In the genomic region with DNA sequence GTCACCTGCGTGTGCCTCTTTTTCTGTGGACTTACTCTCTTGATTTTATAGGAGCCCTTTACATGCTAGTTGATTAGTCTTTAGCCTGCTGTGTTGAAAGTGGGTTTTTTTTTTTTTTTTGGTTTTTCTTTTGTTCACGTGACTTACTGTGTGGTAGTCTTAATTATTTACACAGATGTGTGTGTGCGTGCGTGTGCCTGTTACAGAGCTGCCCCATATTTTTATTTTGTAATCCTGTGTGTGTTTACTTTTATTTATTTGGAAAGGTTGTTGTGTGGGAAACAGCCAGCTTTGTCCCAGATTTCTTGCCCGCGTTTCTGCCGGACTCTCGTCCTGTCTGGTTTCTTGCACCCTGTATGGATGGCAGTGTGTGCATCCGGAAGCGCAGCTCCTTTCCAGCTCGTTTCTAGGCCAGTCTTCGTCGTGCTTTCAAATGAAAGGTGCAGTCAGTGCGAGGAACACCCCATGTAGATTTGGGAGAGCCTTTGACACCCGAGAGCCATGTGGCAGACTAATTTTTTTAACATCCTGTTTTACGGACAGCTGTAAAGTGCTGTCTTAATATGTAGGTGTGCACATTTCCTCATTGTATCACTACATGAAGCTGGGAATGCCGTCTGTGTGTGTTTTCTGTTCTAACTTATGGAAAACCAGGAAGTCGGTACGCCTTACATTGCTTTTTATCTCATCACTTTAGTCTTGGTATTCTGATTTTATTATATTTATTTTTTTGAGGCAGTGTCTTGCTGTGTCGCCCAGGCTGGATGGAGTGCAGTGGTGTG, we compare ENCODE assay signal across 28 cellular contexts. TPM values are rescaled to one million over a fixed set of nuclear protein-coding genes. Genes with fewer than 3 reads are reported as not detected.
DNase-seq lines count a peak whose midpoint lies in the region; ATAC-seq, FAIRE-seq and TF ChIP-seq lines count a peak whose summit lies in the region.
"Had no signal": no experiment of that assay in that cellular context is flagged by ENCODE, and none has a peak within 500 bp of the region (broad histone marks: within the 10 kb centered on the region; RNA-seq: fewer than 3 reads in every experiment).

No MANE protein-coding gene starts in this region.

- H3K36me3 Mint-ChIP-seq in T-helper 2 cell treated with Interferon-gamma antibody and Interleukin-4, amounts not matched to agents 5 μg/mL and 100 μg/mL, for 36 hours (ENCODE audit: low read depth), result peaks cover 21% of the 10 kb centered on the region

- H3K9me3 ChIP-seq in liver (ENCODE audit: control insufficient read depth in 4 of 4, low read length in 3 of 4) (no peaks in the 10 kb centered on the region), HepG2 (ENCODE audit: low read length) (no peaks in the 10 kb centered on the region), mucosa of descending colon (no peaks in the 10 kb centered on the region)
- H3K9me3 ChIP-seq: BE2C, colonic mucosa, prostate gland had no signal

- no peak overlapping the region for H2AFZ ChIP-seq in HepG2 (ENCODE audit: low read length)

- no peaks in the 10 kb centered on the region for H3K79me2 ChIP-seq in HepG2 (ENCODE audit: insufficient read depth, low read length)

- FAIRE-seq in HepG2 (lab: Jason Lieb, UNC), result no peak
- FAIRE-seq: endometrium, H54, islet of Langerhans had no signal

- H3K4me3 ChIP-seq in liver (ENCODE audit: low read depth in 1 of 3, low read length in 3 of 3), result no peak overlapping the region
- no peak overlapping the region for H3K4me3 ChIP-seq in HepG2 (replicated peaks in 1 of 3; ENCODE audit: insufficient read depth in 1 of 3, low read depth in 2 of 3, low read length in 3 of 3)
- H3K4me3 ChIP-seq in mucosa of descending colon, result no peak overlapping the region
- H3K4me3 ChIP-seq: colonic mucosa, prostate gland had no signal

- DNase-seq in T-helper 2 cell treated with Interferon-gamma antibody and Interleukin-4, amounts not matched to agents 5 μg/mL and 100 μg/mL, for 36 hours (ENCODE audit: low spot score), result no peak
- DNase-seq in T-helper 2 cell, result no peak
- no peak for DNase-seq in HepG2 (ENCODE audit: low spot score)
- DNase-seq in mucosa of descending colon, result peak in 1 of 3 donors; percentile 14
- no peak for DNase-seq in middle frontal gyrus (ENCODE audit: extremely low spot score, low spot score)
- DNase-seq in A172 (ENCODE audit: low spot score), result no peak
- no peak for DNase-seq in dedifferentiated amniotic fluid mesenchymal stem cell (ENCODE audit: extremely low spot score)
- DNase-seq: activated CD8-positive, alpha-beta T cell treated with anti-CD3 and anti-CD28 coated beads for 36 hours; BE2C; brain microvascular endothelial cell; Calu3; colonic mucosa; EL; hippocampal formation; naive thymus-derived CD4-positive, alpha-beta T cell; NCI-H1048; NCI-H1930; NCI-H2227 treated with DMSO at 0.1 percent for 48 hours; NCI-H774; stimulated activated CD4-positive, alpha-beta T cell treated with anti-CD3 and anti-CD28 coated beads, Interleukin-4, amount 100 ng/mL, for 1 hour had no signal

- H3K36me3 ChIP-seq in liver (ENCODE audit: control insufficient read depth in 4 of 4, insufficient read depth in 3 of 4, low read depth in 1 of 4, low read length in 3 of 4), result peaks cover 0 to 7% (median 1%) of the 10 kb centered on the region in 4 donors
- peaks cover 13 to 46% of the 10 kb centered on the region in 2 experiments for H3K36me3 ChIP-seq in HepG2 (replicated peaks in 1 of 2; ENCODE audit: control insufficient read depth in 1 of 2, insufficient read depth in 2 of 2, low read length in 2 of 2)
- H3K36me3 ChIP-seq in mucosa of descending colon (ENCODE audit: low read depth), result no peaks in the 10 kb centered on the region
- H3K36me3 ChIP-seq: colonic mucosa, prostate gland had no signal

- TF ChIP-seq POLR2A in HepG2 (IDR thresholded peaks at IDR 0.05; ENCODE audit: insufficient read depth in 1 of 2, low read depth in 2 of 2, low read length in 2 of 2), result no peak

- ATAC-seq in HepG2 (no peak), mucosa of descending colon (peak; percentile 78)
- ATAC-seq: activated CD8-positive, alpha-beta T cell treated with anti-CD3 and anti-CD28 coated beads for 36 hours; naive thymus-derived CD4-positive, alpha-beta T cell; Right ventricle myocardium inferior had no signal

- no peaks in the 10 kb centered on the region for H3K9me3 Mint-ChIP-seq in T-helper 2 cell treated with Interferon-gamma antibody and Interleukin-4, amounts not matched to agents 5 μg/mL and 100 μg/mL, for 36 hours
- H3K9me3 Mint-ChIP-seq: activated CD8-positive, alpha-beta T cell treated with anti-CD3 and anti-CD28 coated beads for 36 hours; naive thymus-derived CD4-positive, alpha-beta T cell; stimulated activated naive CD8-positive, alpha-beta T cell treated with anti-CD3 and anti-CD28 coated beads, Interleukin-15, Interleukin-2, amounts not matched to agents 100 ng/mL and 50 ng/mL, for 24 hours had no signal

- no peaks in the 10 kb centered on the region for H4K20me1 ChIP-seq in HepG2 (ENCODE audit: insufficient read depth, low read length)

- H3K27me3 Mint-ChIP-seq in T-helper 2 cell treated with Interferon-gamma antibody and Interleukin-4, amounts not matched to agents 5 μg/mL and 100 μg/mL, for 36 hours (ENCODE audit: low read depth), result no peaks in the 10 kb centered on the region
- H3K27me3 Mint-ChIP-seq: activated CD8-positive, alpha-beta T cell treated with anti-CD3 and anti-CD28 coated beads for 36 hours; naive thymus-derived CD4-positive, alpha-beta T cell; stimulated activated naive CD8-positive, alpha-beta T cell treated with anti-CD3 and anti-CD28 coated beads, Interleukin-15, Interleukin-2, amounts not matched to agents 100 ng/mL and 50 ng/mL, for 24 hours had no signal

- no TSS peak for BruUV-seq in HepG2 (replicated peaks; lab: Mats Ljungman, UMichigan)

- peak overlapping the region; percentile 36 for H3K27ac Mint-ChIP-seq in T-helper 2 cell treated with Interferon-gamma antibody and Interleukin-4, amounts not matched to agents 5 μg/mL and 100 μg/mL, for 36 hours
- H3K27ac Mint-ChIP-seq: activated CD8-positive, alpha-beta T cell treated with anti-CD3 and anti-CD28 coated beads for 36 hours; stimulated activated naive CD8-positive, alpha-beta T cell treated with anti-CD3 and anti-CD28 coated beads, Interleukin-15, Interleukin-2, amounts not matched to agents 100 ng/mL and 50 ng/mL, for 24 hours had no signal

- peaks cover 29% of the 10 kb centered on the region for H3K4me1 Mint-ChIP-seq in T-helper 2 cell treated with Interferon-gamma antibody and Interleukin-4, amounts not matched to agents 5 μg/mL and 100 μg/mL, for 36 hours (ENCODE audit: low read depth)

- TF ChIP-seq EP300 in HepG2 (IDR thresholded peaks at IDR 0.05; ENCODE audit: low read depth in 2 of 2, low read length in 2 of 2), result no peak
- no peak for TF ChIP-seq EP300 in HepG2 (CRISPR knock-in tag; IDR thresholded peaks at IDR 0.05; ENCODE audit: borderline replicate concordance)

- H3K4me3 Mint-ChIP-seq in T-helper 2 cell treated with Interferon-gamma antibody and Interleukin-4, amounts not matched to agents 5 μg/mL and 100 μg/mL, for 36 hours, result no peak overlapping the region
- H3K4me3 Mint-ChIP-seq: activated CD8-positive, alpha-beta T cell treated with anti-CD3 and anti-CD28 coated beads for 36 hours; naive thymus-derived CD4-positive, alpha-beta T cell; stimulated activated naive CD8-positive, alpha-beta T cell treated with anti-CD3 and anti-CD28 coated beads, Interleukin-15, Interleukin-2, amounts not matched to agents 100 ng/mL and 50 ng/mL, for 24 hours had no signal

- CTCF ChIA-PET in HepG2 (lab: Yijun Ruan, JAX; ENCODE audit: low intra/inter-chr PET ratio, low total read pairs), result no interaction called here

- no peak overlapping the region for H3K4me2 ChIP-seq in HepG2 (ENCODE audit: low read depth, low read length)

- intact Hi-C loops in HepG2 (cut with micrococcal nuclease; ENCODE audit: unreplicated experiment) (no loop called here), mucosa of descending colon (cut with DNase I, micrococcal nuclease) (no loop called here)

- H3K27me3 ChIP-seq in liver (ENCODE audit: control insufficient read depth in 4 of 4, insufficient read depth in 4 of 4, low read length in 3 of 4), result no peaks in the 10 kb centered on the region
- no peaks in the 10 kb centered on the region for H3K27me3 ChIP-seq in HepG2 (ENCODE audit: control insufficient read depth in 1 of 2, insufficient read depth in 2 of 2, low read length in 2 of 2)
- H3K27me3 ChIP-seq: BE2C, brain microvascular endothelial cell, colonic mucosa had no signal

- H3K9ac ChIP-seq in liver (ENCODE audit: low read depth in 1 of 2, low read length in 2 of 2) (no peak overlapping the region), HepG2 (ENCODE audit: insufficient read depth, low read depth, low read length) (no peak overlapping the region)

- 72% methylated on average over 20 of the region's 20 CpGs for WGBS in liver
- WGBS in HepG2 (ENCODE audit: low lambda C conversion rate), result 98% methylated on average over 20 of the region's 20 CpGs

- no peak for TF ChIP-seq CTCF in liver (IDR thresholded peaks at IDR 0.05; ENCODE audit: low read depth, low read length, missing input control)
- TF ChIP-seq CTCF in HepG2 (CRISPR knock-in tag; IDR thresholded peaks at IDR 0.05), result no peak
- TF ChIP-seq CTCF in mucosa of descending colon (IDR thresholded peaks at IDR 0.05), result no peak

- no peak for TF ChIP-seq RAD21 in liver (IDR thresholded peaks at IDR 0.05)
- no peak for TF ChIP-seq RAD21 in HepG2 (CRISPR knock-in tag; IDR thresholded peaks at IDR 0.05)

- in situ Hi-C loops in HepG2 (cut with HindIII; ENCODE audit: extremely low pct_ligation_motif_present, low pct_unique_long_range_greater_than_20kb), result no loop called here

- no peak overlapping the region for H3K27ac ChIP-seq in liver (ENCODE audit: low read depth in 1 of 2, low read length in 2 of 2)
- H3K27ac ChIP-seq in HepG2 (ENCODE audit: extremely low read length, insufficient read depth, low read length), result no peak overlapping the region
- H3K27ac ChIP-seq: 22Rv1, brain microvascular endothelial cell, colonic mucosa, prostate gland had no signal

- POLR2A ChIA-PET in HepG2 (lab: Yijun Ruan, JAX), result no interaction called here

- H3K4me1 ChIP-seq in liver (ENCODE audit: control insufficient read depth in 4 of 4, insufficient read depth in 4 of 4, low read length in 3 of 4), result peaks cover 0 to 11% (median 5%) of the 10 kb centered on the region in 4 donors
- H3K4me1 ChIP-seq in HepG2 (ENCODE audit: insufficient read depth, low read length), result no peaks in the 10 kb centered on the region
- H3K4me1 ChIP-seq in mucosa of descending colon (ENCODE audit: low read depth), result no peaks in the 10 kb centered on the region
- H3K4me1 ChIP-seq: BE2C, colonic mucosa, prostate gland had no signal

RNA-seq across cellular contexts. Expression of gene DNAJB6, which starts 55.6 kb away (rescaled TPM):
- 10 to 100 TPM; 44.0 to 46.6 TPM for total RNA-seq in liver
- polyA plus RNA-seq in liver, result 10 to 100 TPM; 26.5 to 40.8 TPM
- 53.9 and 72.9 TPM in 2 replicates for total RNA-seq in HepG2 (2016; rRNA removed; fragmentation: Illumina TruSeq; extraction: Trizol)
- 51.7 and 58.5 TPM in 2 replicates for total RNA-seq in HepG2 (2016; cell fraction: cytosol; rRNA removed; fragmentation: Illumina TruSeq; extraction: Trizol; ENCODE audit: low read depth)
- total RNA-seq in HepG2 (2016; cell fraction: insoluble cytoplasmic fraction; rRNA removed; fragmentation: Illumina TruSeq; extraction: Trizol), result 57.3 and 66.0 TPM in 2 replicates
- total RNA-seq in HepG2 (2016; cell fraction: membrane; rRNA removed; fragmentation: Illumina TruSeq; extraction: Trizol), result 37.1 and 38.2 TPM in 2 replicates
- 31.6 and 33.1 TPM in 2 replicates for total RNA-seq in HepG2 (2016; cell fraction: nucleus; rRNA removed; fragmentation: Illumina TruSeq; extraction: Trizol)
- 27.1 and 29.9 TPM in 2 replicates for polyA plus RNA-seq in HepG2 (2011; rRNA removed)
- 14.8 and 23.9 TPM in 2 replicates for polyA plus RNA-seq in HepG2 (2011; cell fraction: cytosol; rRNA removed)
- 22.1 and 25.2 TPM in 2 replicates for polyA plus RNA-seq in HepG2 (2011; cell fraction: nucleus; rRNA removed)
- polyA plus RNA-seq in HepG2 (2012), result 61.9 and 67.0 TPM in 2 replicates
- 15.6 and 19.2 TPM in 2 replicates for polyA plus RNA-seq in HepG2 (2016; cell fraction: cytosol; fragmentation: Illumina TruSeq; extraction: Trizol; ENCODE audit: low read depth)
- polyA plus RNA-seq in HepG2 (2016; cell fraction: insoluble cytoplasmic fraction; fragmentation: Illumina TruSeq; extraction: Trizol; ENCODE audit: low read depth), result 96.0 and 98.3 TPM in 2 replicates
- polyA plus RNA-seq in HepG2 (2016; cell fraction: membrane; fragmentation: Illumina TruSeq; extraction: Trizol; ENCODE audit: low read depth), result 29.1 and 33.0 TPM in 2 replicates
- polyA plus RNA-seq in HepG2 (2016; cell fraction: nucleus; fragmentation: Illumina TruSeq; extraction: Trizol; ENCODE audit: insufficient read depth, low read depth), result 55.8 and 62.6 TPM in 2 replicates
- 18.1 and 22.3 TPM in 2 replicates for polyA minus RNA-seq in HepG2 (2011; rRNA and poly(A)+ RNA removed; ENCODE audit: low replicate concordance)
- polyA minus RNA-seq in HepG2 (2011; cell fraction: cytosol; rRNA and poly(A)+ RNA removed), result 25.6 and 28.2 TPM in 2 replicates
- polyA minus RNA-seq in HepG2 (2011; cell fraction: nucleus; rRNA and poly(A)+ RNA removed), result 43.9 and 51.2 TPM in 2 replicates
- 100 to 1,000 TPM in 1 of 3 donors, 10 to 100 TPM in 2; 71.2 to 165 (median 75.0) TPM for total RNA-seq in mucosa of descending colon
- total RNA-seq in A172 (2014; rRNA removed; shearing (Covaris generic)), result 191 and 201 TPM in 2 replicates
